33 cellular contexts compared by ENCODE assay signal in genomic region chr1:57122031-57122430, GRCh38.
"Had no signal": no experiment of that assay in that cellular context is flagged by ENCODE, and none has a peak within 500 bp of the region (broad histone marks: within the 10 kb centered on the region; RNA-seq: fewer than 3 reads in every experiment).

No MANE protein-coding gene starts in this region.

- H3K9me3 ChIP-seq: body of pancreas, esophagus squamous epithelium, gastroesophageal sphincter, heart right ventricle had no signal

- H3K4me1 ChIP-seq: body of pancreas had no signal

- H3K27ac ChIP-seq: body of pancreas, cardiac muscle cell, coronary artery, epithelial cell of prostate, esophagus squamous epithelium, gastroesophageal sphincter, heart right ventricle, WERI-Rb-1 had no signal

- ATAC-seq: activated CD4-positive, CD25-positive, alpha-beta regulatory T cell treated with anti-CD3 and anti-CD28 coated beads, Interleukin-2, amount 50 U/mL, for 24 hours; activated CD8-positive, alpha-beta T cell treated with anti-CD3 and anti-CD28 coated beads for 36 hours; activated T-cell treated with anti-CD3 and anti-CD28 coated beads, Interleukin-2, amount 50 U/mL, for 4 hours; activated T-helper 17 cell treated with anti-CD3 and anti-CD28 coated beads, Interleukin-2, amount 50 U/mL, for 72 hours; body of pancreas; effector memory CD8-positive, alpha-beta T cell; gastroesophageal sphincter; heart right ventricle; T-helper 17 cell had no signal

- H3K36me3 ChIP-seq: cardiac muscle cell, esophagus squamous epithelium, gastroesophageal sphincter, heart right ventricle, WERI-Rb-1 had no signal

- H3K27me3 ChIP-seq: body of pancreas, cardiac muscle cell, esophagus squamous epithelium, gastroesophageal sphincter, heart right ventricle had no signal

- DNase-seq: activated B cell treated with CpG ODN at 0.5 μM for 24 hours; activated CD4-positive, alpha-beta T cell treated with anti-CD3 and anti-CD28 coated beads for 48 hours; activated CD4-positive, alpha-beta T cell treated with anti-CD3 and anti-CD28 coated beads, Interleukin-2, amount 50 U/mL, for 1 hour; activated CD4-positive, alpha-beta T cell treated with anti-CD3 and anti-CD28 coated beads, Interleukin-2, amount 50 U/mL, for 48 hours; activated CD8-positive, alpha-beta memory T cell treated with anti-CD3 and anti-CD28 coated beads for 24 hours; activated CD8-positive, alpha-beta T cell treated with anti-CD3 and anti-CD28 coated beads for 36 hours; activated effector memory CD4-positive, alpha-beta T cell treated with Interleukin-2 at 50 U/mL for 16 hours; activated gamma-delta T cell treated with Interleukin-2 at 50 U/mL for 16 hours; activated naive CD4-positive, alpha-beta T cell treated with anti-CD3 and anti-CD28 coated beads, Interleukin-2, amount 50 U/mL, for 16 hours; activated naive CD4-positive, alpha-beta T cell treated with Interleukin-2 at 50 U/mL for 16 hours; activated T-cell treated with anti-CD3 and anti-CD28 coated beads, Interleukin-2, amount 50 U/mL, for 4 hours; amygdala; aorta; body of pancreas; central memory CD4-positive, alpha-beta T cell; cerebellar nuclear complex; dermis blood vessel endothelial cell; effector CD4-positive, alpha-beta T cell; effector memory CD8-positive, alpha-beta T cell; esophagus squamous epithelium; foreskin melanocyte; heart right ventricle; hippocampal formation; T-helper 1 cell; T-helper 17 cell; T1000; WERI-Rb-1 had no signal

- H3K4me3 ChIP-seq: body of pancreas, cardiac muscle cell, coronary artery, esophagus squamous epithelium, gastroesophageal sphincter, heart right ventricle had no signal
